18 cellular contexts compared by ENCODE assay signal in genomic region chr3:126351771-126352475, GRCh38. TPM values are rescaled to one million over a fixed set of nuclear protein-coding genes. Genes with fewer than 3 reads are reported as not detected.
DNase-seq lines count a peak whose midpoint lies in the region; ATAC-seq and TF ChIP-seq lines count a peak whose summit lies in the region.
"Had no signal": no experiment of that assay in that cellular context is flagged by ENCODE, and none has a peak within 500 bp of the region (broad histone marks: within the 10 kb centered on the region; RNA-seq: fewer than 3 reads in every experiment).

No MANE protein-coding gene starts in this region.

- peak; percentile 4 for DNase-seq in activated CD8-positive, alpha-beta memory T cell treated with anti-CD3 and anti-CD28 coated beads, Interleukin-2, amount 50 U/mL, for 4 hours
- DNase-seq in activated CD8-positive, alpha-beta memory T cell treated with anti-CD3 and anti-CD28 coated beads for 24 hours = no peak
- DNase-seq in WTC11 (ENCODE audit: low spot score) (peak; percentile 11), left lung (peak; percentile 26 to 53), tibial artery (peak; percentile 18 to 65), iPS-NIHi11 (ENCODE audit: low spot score) (no peak), MG63 (no peak)
- DNase-seq: effector memory CD8-positive, alpha-beta T cell; KG1; NCI-H1694 treated with DMSO at 0.1 percent for 48 hours; NCI-H524 treated with DMSO at 0.1 percent for 48 hours; retina had no signal

- peaks cover 9% of the 10 kb centered on the region for H3K4me1 Mint-ChIP-seq in WTC11

- no peak overlapping the region for H3K4me3 ChIP-seq in left lung
- no peak overlapping the region for H3K4me3 ChIP-seq in tibial artery
- H3K4me3 ChIP-seq in MG63 = no peak overlapping the region
- H3K4me3 ChIP-seq: A549, GM23338 had no signal

- H3K4me3 Mint-ChIP-seq in WTC11 = no peak overlapping the region
- H3K4me3 Mint-ChIP-seq: effector memory CD8-positive, alpha-beta T cell; GM23338; stimulated activated naive CD8-positive, alpha-beta T cell treated with anti-CD3 and anti-CD28 coated beads, Interleukin-15, Interleukin-2, amounts not matched to agents 100 ng/mL and 50 ng/mL, for 24 hours had no signal

- H3K9me3 ChIP-seq in left lung (no peaks in the 10 kb centered on the region), tibial artery (no peaks in the 10 kb centered on the region), MG63 (no peaks in the 10 kb centered on the region)
- H3K9me3 ChIP-seq: A549 had no signal

- H3K27ac Mint-ChIP-seq in WTC11 = no peak overlapping the region
- H3K27ac Mint-ChIP-seq: effector memory CD8-positive, alpha-beta T cell; GM23338; stimulated activated naive CD8-positive, alpha-beta T cell treated with anti-CD3 and anti-CD28 coated beads, Interleukin-15, Interleukin-2, amounts not matched to agents 100 ng/mL and 50 ng/mL, for 24 hours had no signal

- peaks cover 2% of the 10 kb centered on the region; the same call in 1 of the 2 replicates for H3K36me3 Mint-ChIP-seq in WTC11

- no peaks in the 10 kb centered on the region for H3K9me3 Mint-ChIP-seq in WTC11
- H3K9me3 Mint-ChIP-seq: effector memory CD8-positive, alpha-beta T cell; GM23338; stimulated activated naive CD8-positive, alpha-beta T cell treated with anti-CD3 and anti-CD28 coated beads, Interleukin-15, Interleukin-2, amounts not matched to agents 100 ng/mL and 50 ng/mL, for 24 hours had no signal

- no peak for ATAC-seq in WTC11
- ATAC-seq in left lung = no peak
- no peak for ATAC-seq in GM18498 (IDR thresholded peaks at IDR 0.05; ENCODE audit: unreplicated experiment)
- ATAC-seq: effector memory CD8-positive, alpha-beta T cell; GM23338 had no signal

- H3K4me1 ChIP-seq in left lung (peaks cover 18 to 46% of the 10 kb centered on the region in 2 donors), tibial artery (peaks cover 0 to 88% (median 61%) of the 10 kb centered on the region in 4 donors)
- H3K4me1 ChIP-seq: A549 had no signal

- CTCF ChIA-PET in WTC11 (lab: Charles Lee) = interaction anchor here (1.3 kb wide), 1 partner anchor 105 kb away, joined by 3 read pairs; no protein-coding TSS in a partner anchor

- H3K36me3 ChIP-seq in left lung (peaks cover 0 to 13% of the 10 kb centered on the region in 2 donors), tibial artery (peaks cover 64 to 75% (median 72%) of the 10 kb centered on the region in 3 donors), MG63 (no peaks in the 10 kb centered on the region)

- intact Hi-C loops in left lung (cut with DNase I) (no loop called here), tibial artery (cut with DNase I; ENCODE audit: low total_unique reads) (no loop called here)

- TF ChIP-seq CTCF in WTC11 (IDR thresholded peaks at IDR 0.05) (no peak), left lung (IDR thresholded peaks at IDR 0.05) (no peak), tibial artery (IDR thresholded peaks at IDR 0.05) (no peak)

- no peaks in the 10 kb centered on the region for H3K27me3 Mint-ChIP-seq in WTC11 (ENCODE audit: low read depth)

- H3K27me3 ChIP-seq in left lung (peaks cover 0 to 32% of the 10 kb centered on the region in 2 donors), tibial artery (no peaks in the 10 kb centered on the region), MG63 (no peaks in the 10 kb centered on the region; the same call in 1 of the 2 replicates)

- H3K27ac ChIP-seq in left lung (peak overlapping the region in 1 of 2 donors; percentile 18), tibial artery (no peak overlapping the region)
- H3K27ac ChIP-seq: A549 had no signal

- POLR2A ChIA-PET in WTC11 (lab: Charles Lee) = no interaction called here

TF ChIP-seq in WTC11, 78 proteins besides CTCF, POLR2A, EP300 and RAD21 (continues in another document):
- TF ChIP-seq, protein P1, sequence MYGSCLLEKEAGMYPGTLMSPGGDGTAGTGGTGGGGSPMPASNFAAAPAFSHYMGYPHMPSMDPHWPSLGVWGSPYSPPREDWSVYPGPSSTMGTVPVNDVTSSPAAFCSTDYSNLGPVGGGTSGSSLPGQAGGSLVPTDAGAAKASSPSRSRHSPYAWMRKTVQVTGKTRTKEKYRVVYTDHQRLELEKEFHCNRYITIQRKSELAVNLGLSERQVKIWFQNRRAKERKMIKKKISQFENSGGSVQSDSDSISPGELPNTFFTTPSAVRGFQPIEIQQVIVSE (CRISPR knock-in tag; IDR thresholded peaks at IDR 0.05; ENCODE audit: borderline replicate concordance) = no peak
- TF ChIP-seq, protein P2, sequence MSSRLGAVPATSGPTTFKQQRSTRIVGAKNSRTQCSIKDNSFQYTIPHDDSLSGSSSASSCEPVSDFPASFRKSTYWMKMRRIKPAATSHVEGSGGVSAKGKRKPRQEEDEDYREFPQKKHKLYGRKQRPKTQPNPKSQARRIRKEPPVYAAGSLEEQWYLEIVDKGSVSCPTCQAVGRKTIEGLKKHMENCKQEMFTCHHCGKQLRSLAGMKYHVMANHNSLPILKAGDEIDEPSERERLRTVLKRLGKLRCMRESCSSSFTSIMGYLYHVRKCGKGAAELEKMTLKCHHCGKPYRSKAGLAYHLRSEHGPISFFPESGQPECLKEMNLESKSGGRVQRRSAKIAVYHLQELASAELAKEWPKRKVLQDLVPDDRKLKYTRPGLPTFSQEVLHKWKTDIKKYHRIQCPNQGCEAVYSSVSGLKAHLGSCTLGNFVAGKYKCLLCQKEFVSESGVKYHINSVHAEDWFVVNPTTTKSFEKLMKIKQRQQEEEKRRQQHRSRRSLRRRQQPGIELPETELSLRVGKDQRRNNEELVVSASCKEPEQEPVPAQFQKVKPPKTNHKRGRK (CRISPR knock-in tag; IDR thresholded peaks at IDR 0.05; ENCODE audit: borderline replicate concordance) = no peak
- TF ChIP-seq NR2C2 (CRISPR knock-in tag; IDR thresholded peaks at IDR 0.05) (no peak), ELF4 (CRISPR knock-in tag; IDR thresholded peaks at IDR 0.05; ENCODE audit: low read depth) (no peak), ZNF423 (CRISPR knock-in tag; IDR thresholded peaks at IDR 0.05) (no peak), TEAD4 (CRISPR knock-in tag; IDR thresholded peaks at IDR 0.05) (no peak), ZNF263 (CRISPR knock-in tag; IDR thresholded peaks at IDR 0.05; ENCODE audit: low read depth) (no peak), SP1 (CRISPR knock-in tag; conservative IDR thresholded peaks at IDR 0.05) (no peak), RORB (CRISPR knock-in tag; IDR thresholded peaks at IDR 0.05) (no peak), USF1 (CRISPR knock-in tag; IDR thresholded peaks at IDR 0.05) (no peak), CBFB (CRISPR knock-in tag; IDR thresholded peaks at IDR 0.05; ENCODE audit: low read depth) (no peak), ZNF425 (CRISPR knock-in tag; conservative IDR thresholded peaks at IDR 0.05) (no peak)
- TF ChIP-seq, protein P3, sequence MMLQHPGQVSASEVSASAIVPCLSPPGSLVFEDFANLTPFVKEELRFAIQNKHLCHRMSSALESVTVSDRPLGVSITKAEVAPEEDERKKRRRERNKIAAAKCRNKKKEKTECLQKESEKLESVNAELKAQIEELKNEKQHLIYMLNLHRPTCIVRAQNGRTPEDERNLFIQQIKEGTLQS (CRISPR knock-in tag; conservative IDR thresholded peaks at IDR 0.05) = no peak
- TF ChIP-seq, protein P4, sequence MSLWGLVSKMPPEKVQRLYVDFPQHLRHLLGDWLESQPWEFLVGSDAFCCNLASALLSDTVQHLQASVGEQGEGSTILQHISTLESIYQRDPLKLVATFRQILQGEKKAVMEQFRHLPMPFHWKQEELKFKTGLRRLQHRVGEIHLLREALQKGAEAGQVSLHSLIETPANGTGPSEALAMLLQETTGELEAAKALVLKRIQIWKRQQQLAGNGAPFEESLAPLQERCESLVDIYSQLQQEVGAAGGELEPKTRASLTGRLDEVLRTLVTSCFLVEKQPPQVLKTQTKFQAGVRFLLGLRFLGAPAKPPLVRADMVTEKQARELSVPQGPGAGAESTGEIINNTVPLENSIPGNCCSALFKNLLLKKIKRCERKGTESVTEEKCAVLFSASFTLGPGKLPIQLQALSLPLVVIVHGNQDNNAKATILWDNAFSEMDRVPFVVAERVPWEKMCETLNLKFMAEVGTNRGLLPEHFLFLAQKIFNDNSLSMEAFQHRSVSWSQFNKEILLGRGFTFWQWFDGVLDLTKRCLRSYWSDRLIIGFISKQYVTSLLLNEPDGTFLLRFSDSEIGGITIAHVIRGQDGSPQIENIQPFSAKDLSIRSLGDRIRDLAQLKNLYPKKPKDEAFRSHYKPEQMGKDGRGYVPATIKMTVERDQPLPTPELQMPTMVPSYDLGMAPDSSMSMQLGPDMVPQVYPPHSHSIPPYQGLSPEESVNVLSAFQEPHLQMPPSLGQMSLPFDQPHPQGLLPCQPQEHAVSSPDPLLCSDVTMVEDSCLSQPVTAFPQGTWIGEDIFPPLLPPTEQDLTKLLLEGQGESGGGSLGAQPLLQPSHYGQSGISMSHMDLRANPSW (CRISPR knock-in tag; conservative IDR thresholded peaks at IDR 0.05; ENCODE audit: low read depth) = no peak

RNA-seq across cellular contexts. Expression of gene KLF15, which starts 5.3 kb away (rescaled TPM):
- total RNA-seq in WTC11 (2021) (12.1 to 14.7 TPM (median 13.0 TPM) in 3 replicates), left lung (10 to 100 TPM; 12.8 to 14.8 TPM)
- 0.22 and 0.26 TPM in 2 replicates for total RNA-seq in MG63 (2014; rRNA removed; shearing (Covaris generic); ENCODE audit: low replicate concordance)
- total RNA-seq: T-helper 2 cell treated with Interferon-gamma antibody and Interleukin-4, amounts not matched to agents 100 ng/mL and 5 ng/mL, for 36 hours had no signal

RNA-seq across cellular contexts. Expression of gene CFAP100, which starts 42.8 kb away (rescaled TPM):
- 0.41 TPM in 1 of 3 replicates, not detected in the others for total RNA-seq in WTC11 (2021)
- total RNA-seq in left lung = 1 to 10 TPM in 1 of 2 donors, not detected in 1; 8.2 TPM
- not detected in 2 replicates for total RNA-seq in MG63 (2014; rRNA removed; shearing (Covaris generic); ENCODE audit: low replicate concordance)
- total RNA-seq: myocyte; T-helper 2 cell treated with Interferon-gamma antibody and Interleukin-4, amounts not matched to agents 100 ng/mL and 5 ng/mL, for 36 hours had no signal

Comparison
In these comparisons a context has a peak if more than half of its experiments do, and no peak if none do; other contexts are left out.
1. DNase-seq: peak in activated CD8-positive, alpha-beta memory T cell treated with anti-CD3 and anti-CD28 coated beads, Interleukin-2, amount 50 U/mL, for 4 hours (single experiment), WTC11 (single experiment), left lung (2 of 2) and tibial artery (2 of 2); none in activated CD8-positive, alpha-beta memory T cell treated with anti-CD3 and anti-CD28 coated beads for 24 hours (single experiment), iPS-NIHi11 (single experiment) and MG63 (single experiment).
2. RNA of gene KLF15, which starts 5.3 kb away (total RNA-seq): 12.8 to 14.8 TPM in left lung and 12.1 to 14.7 TPM in WTC11; 0.22 to 0.26 TPM in MG63; every median in the first group is over 10 times any median in the second.